Comparison of ENCODE assay signal across 9 cellular contexts in the genomic region with DNA sequence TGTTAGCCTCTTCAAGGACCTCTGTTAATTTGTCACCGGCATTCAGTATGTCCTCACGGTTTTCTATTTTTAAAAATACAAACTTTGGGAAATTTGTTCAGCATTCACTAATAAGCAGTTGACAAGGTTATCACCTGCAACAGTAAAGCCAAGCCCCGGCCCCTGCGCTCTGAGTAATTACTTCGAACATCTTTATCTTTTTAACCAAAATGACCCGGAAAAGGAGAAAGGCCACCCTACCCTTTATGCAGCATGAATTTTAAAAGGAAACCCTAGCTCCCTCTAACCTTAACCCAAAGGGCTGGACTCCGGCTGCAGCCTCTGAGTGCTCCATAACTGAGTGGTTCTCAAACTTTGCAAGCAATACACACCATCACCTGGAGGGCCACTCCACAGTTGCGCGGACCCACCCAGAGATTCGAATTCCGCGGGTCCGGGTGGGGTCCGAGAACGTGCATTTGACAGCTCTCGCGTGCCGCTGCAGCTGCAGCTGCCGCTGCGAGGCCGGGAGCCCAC. TPM values are rescaled to one million over a fixed set of nuclear protein-coding genes. Genes with fewer than 3 reads are reported as not detected.
DNase-seq lines count a peak whose midpoint lies in the region; ATAC-seq and TF ChIP-seq lines count a peak whose summit lies in the region.
"Had no signal": no experiment of that assay in that cellular context is flagged by ENCODE, and none has a peak within 500 bp of the region (broad histone marks: within the 10 kb centered on the region; RNA-seq: fewer than 3 reads in every experiment).

No MANE protein-coding gene starts in this region.

- H3K36me3 Mint-ChIP-seq in activated CD4-positive, alpha-beta memory T cell treated with anti-CD3 and anti-CD28 coated beads for 36 hours = peaks cover 19% of the 10 kb centered on the region

- peaks cover 20% of the 10 kb centered on the region for H3K4me1 Mint-ChIP-seq in activated CD4-positive, alpha-beta memory T cell treated with anti-CD3 and anti-CD28 coated beads for 36 hours (ENCODE audit: low read depth)

- CTCF ChIA-PET in activated CD4-positive, alpha-beta memory T cell treated with anti-CD3 and anti-CD28 coated beads for 36 hours (lab: Charles Lee) = interaction anchor here (0.8 to 2.4 kb wide), 3 partner anchors 10 to 1025 kb away, joined by 3 to 10 read pairs (median 3); a partner anchor contains a TSS

- POLR2A ChIA-PET in activated CD4-positive, alpha-beta memory T cell treated with anti-CD3 and anti-CD28 coated beads for 36 hours (lab: Charles Lee) = interaction anchor here (2.0 kb wide), 1 partner anchor 46 kb away, joined by 9 read pairs; a partner anchor contains a TSS

- no peaks in the 10 kb centered on the region for H3K27me3 Mint-ChIP-seq in activated CD4-positive, alpha-beta memory T cell treated with anti-CD3 and anti-CD28 coated beads for 36 hours

- no peak for TF ChIP-seq CTCF in GM06990 (IDR thresholded peaks at IDR 0.05; ENCODE audit: insufficient read depth, low read length, poor library complexity, severe bottlenecking)

- H3K9me3 ChIP-seq in iPS-18a (ENCODE audit: control insufficient read depth, low read depth, low read length) = peaks cover 10% of the 10 kb centered on the region

- H3K4me3 ChIP-seq in GM06990 (replicated peaks; ENCODE audit: low read depth, low read length) (peak overlapping the region; percentile 87), iPS-18a (ENCODE audit: low read length) (peak overlapping the region; percentile 77)

- intact Hi-C loops in activated CD4-positive, alpha-beta memory T cell treated with anti-CD3 and anti-CD28 coated beads for 36 hours (cut with micrococcal nuclease) = no loop called here

- H3K9ac ChIP-seq in iPS-18a (ENCODE audit: low read length) = peak overlapping the region; percentile 95

- H3K36me3 ChIP-seq in GM06990 (ENCODE audit: control insufficient read depth, insufficient read depth, low read length) (peaks cover 2% of the 10 kb centered on the region; the same call in 1 of the 2 replicates), iPS-18a (ENCODE audit: control insufficient read depth, low read depth, low read length) (peaks cover 9% of the 10 kb centered on the region)

- peaks cover 4% of the 10 kb centered on the region for H3K9me3 Mint-ChIP-seq in activated CD4-positive, alpha-beta memory T cell treated with anti-CD3 and anti-CD28 coated beads for 36 hours

- peak; percentile 32 for ATAC-seq in HG02870 (IDR thresholded peaks at IDR 0.05; ENCODE audit: unreplicated experiment)

- peaks cover 5% of the 10 kb centered on the region for H3K4me1 ChIP-seq in iPS-18a (ENCODE audit: control insufficient read depth, low read depth, low read length)

- peak overlapping the region; percentile 35 for H3K27ac Mint-ChIP-seq in activated CD4-positive, alpha-beta memory T cell treated with anti-CD3 and anti-CD28 coated beads for 36 hours

- DNase-seq in GM06990 (ENCODE audit: extremely low read depth, insufficient read length) (no peak), substantia nigra (lab: John Stamatoyannopoulos, UW) (peak in 1 of 49 donors; percentile 17), RKO (ENCODE audit: low spot score) (no peak), NCI-H2029 treated with DMSO at 0.1 percent for 48 hours (lab: John Stamatoyannopoulos, UW) (no peak), NCI-H748 (lab: John Stamatoyannopoulos, UW; ENCODE audit: unreplicated experiment) (no peak)
- DNase-seq in activated CD4-positive, alpha-beta memory T cell treated with anti-CD3 and anti-CD28 coated beads for 36 hours = no peak

- peak overlapping the region; percentile 75 for H3K4me3 Mint-ChIP-seq in activated CD4-positive, alpha-beta memory T cell treated with anti-CD3 and anti-CD28 coated beads for 36 hours

- H3K27ac ChIP-seq in iPS-18a (ENCODE audit: low read length) (no peak overlapping the region), substantia nigra (ENCODE audit: low read depth, low read length, poor library complexity, severe bottlenecking) (peak overlapping the region; percentile 87)

- H3K27me3 ChIP-seq in GM06990 (replicated peaks; ENCODE audit: control insufficient read depth, insufficient read depth, low read length) (no peaks in the 10 kb centered on the region), iPS-18a (ENCODE audit: control insufficient read depth, insufficient read depth, low read length) (no peaks in the 10 kb centered on the region)

RNA-seq across cellular contexts. Expression of a gene that starts 0.9 kb away (rescaled TPM):
- total RNA-seq in activated CD4-positive, alpha-beta memory T cell treated with anti-CD3 and anti-CD28 coated beads for 36 hours = 10 to 100 TPM; 50.8 to 53.9 TPM

RNA-seq across cellular contexts. Expression of a gene that starts 14.9 kb away (rescaled TPM):
- total RNA-seq in activated CD4-positive, alpha-beta memory T cell treated with anti-CD3 and anti-CD28 coated beads for 36 hours = not detected
- total RNA-seq: T-helper 1 cell treated with Interleukin-12 subunit alpha and Interleukin-12 subunit beta and Interleukin-4 antibody, amounts not matched to agents 30 ng/mL and 1 ng/mL, for 36 hours had no signal

RNA-seq across cellular contexts. Expression of a gene that starts 46.2 kb away (rescaled TPM):
- 10 to 100 TPM; 19.4 to 23.1 TPM for total RNA-seq in activated CD4-positive, alpha-beta memory T cell treated with anti-CD3 and anti-CD28 coated beads for 36 hours
